In genomic region chr12:82473111-82473754, GRCh38 we compare ENCODE assay signal across 29 cellular contexts.
A peak's percentile ranks its signal among the peaks of the same experiment; 100 is the strongest.
DNase-seq lines count a peak whose midpoint lies in the region; ATAC-seq and TF ChIP-seq lines count a peak whose summit lies in the region.
"Had no signal": no experiment of that assay in that cellular context is flagged by ENCODE, and none has a peak within 500 bp of the region (broad histone marks: within the 10 kb centered on the region; RNA-seq: fewer than 3 reads in every experiment).

No MANE protein-coding gene starts in this region.

- peaks cover 4% of the 10 kb centered on the region; the same call in 1 of the 2 replicates for H3K9me3 Mint-ChIP-seq in WTC11
- peaks cover 5% of the 10 kb centered on the region for H3K9me3 Mint-ChIP-seq in activated naive CD4-positive, alpha-beta T cell treated with anti-CD3 and anti-CD28 coated beads, Interleukin-2, amount 10 ng/mL, durations not matched to agents 7 days and 5 days

- H3K14ac ChIP-seq in mesenchymal stem cell (ENCODE audit: low read length in 2 of 2), result no peak overlapping the region

- CTCF ChIA-PET in WTC11 (lab: Charles Lee), result no interaction called here
- CTCF ChIA-PET in activated naive CD4-positive, alpha-beta T cell treated with anti-CD3 and anti-CD28 coated beads, Interleukin-2, amount 10 ng/mL, durations not matched to agents 7 days and 5 days (lab: Charles Lee), result interaction anchor here (1.1 kb wide), 1 partner anchor 9 kb away, joined by 3 read pairs; no protein-coding TSS in a partner anchor

- H3K9ac ChIP-seq in mesenchymal stem cell (ENCODE audit: low read length), result no peak overlapping the region
- H3K9ac ChIP-seq: KMS-11 had no signal

- no peak overlapping the region for H3K27ac ChIP-seq in right atrium auricular region
- no peak overlapping the region for H3K27ac ChIP-seq in mesenchymal stem cell (ENCODE audit: low read length, poor library complexity, severe bottlenecking)
- no peak overlapping the region for H3K27ac ChIP-seq in coronary artery
- H3K27ac ChIP-seq: 22Rv1, KMS-11, SJCRH30 had no signal

- no peak overlapping the region for H2AK5ac ChIP-seq in mesenchymal stem cell (ENCODE audit: low read length, severe bottlenecking)

- H3K18ac ChIP-seq in mesenchymal stem cell (ENCODE audit: low read depth in 1 of 2, low read length in 2 of 2), result no peak overlapping the region

- H3K23ac ChIP-seq in mesenchymal stem cell (ENCODE audit: low read length in 2 of 2), result no peak overlapping the region

- H3K27ac Mint-ChIP-seq in WTC11, result no peak overlapping the region
- no peak overlapping the region for H3K27ac Mint-ChIP-seq in activated naive CD4-positive, alpha-beta T cell treated with anti-CD3 and anti-CD28 coated beads, Interleukin-2, amount 10 ng/mL, durations not matched to agents 7 days and 5 days
- H3K27ac Mint-ChIP-seq: CD14-positive monocyte, IgD-negative memory B cell had no signal

- DNase-seq in Right ventricle myocardium inferior (ENCODE audit: missing footprints) (peak; percentile 27), right atrium auricular region (ENCODE audit: low spot score) (no peak), WTC11 (ENCODE audit: low spot score) (no peak), mesenchymal stem cell (no peak), LoVo (ENCODE audit: low spot score) (no peak), coronary artery (ENCODE audit: low spot score) (no peak), epidermal melanocyte (ENCODE audit: insufficient read length, low spot score) (no peak)
- no peak for DNase-seq in activated naive CD4-positive, alpha-beta T cell treated with anti-CD3 and anti-CD28 coated beads, Interleukin-2, amount 10 ng/mL, durations not matched to agents 7 days and 5 days
- DNase-seq: ACHN; BE2C; CD8-positive, alpha-beta memory T cell; DMS 273 treated with DMSO at 0.1 percent for 48 hours; DMS79; EL; GDM1; NCI-H1092; NCI-H1436; NCI-H187; NCI-H2171 treated with DMSO at 0.1 percent for 48 hours; NCI-H345; NCI-H510A treated with DMSO at 0.1 percent for 48 hours; NCI-H748 treated with DMSO at 0.1 percent for 48 hours; SJCRH30 had no signal

- POLR2A ChIA-PET in WTC11 (lab: Charles Lee), result no interaction called here

- H3K79me1 ChIP-seq in mesenchymal stem cell (replicated peaks; ENCODE audit: low read length, poor library complexity, severe bottlenecking), result no peaks in the 10 kb centered on the region

- H3K27me3 Mint-ChIP-seq in WTC11 (ENCODE audit: low read depth), result no peaks in the 10 kb centered on the region
- no peaks in the 10 kb centered on the region for H3K27me3 Mint-ChIP-seq in activated naive CD4-positive, alpha-beta T cell treated with anti-CD3 and anti-CD28 coated beads, Interleukin-2, amount 10 ng/mL, durations not matched to agents 7 days and 5 days
- H3K27me3 Mint-ChIP-seq: CD8-positive, alpha-beta memory T cell; IgD-negative memory B cell had no signal

- H3K36me3 Mint-ChIP-seq in WTC11, result 0 out of 2 replicates have a peak, but pooled peaks cover 3% of the 10 kb centered on the region
- peaks cover 6% of the 10 kb centered on the region for H3K36me3 Mint-ChIP-seq in activated naive CD4-positive, alpha-beta T cell treated with anti-CD3 and anti-CD28 coated beads, Interleukin-2, amount 10 ng/mL, durations not matched to agents 7 days and 5 days

- H2BK12ac ChIP-seq in mesenchymal stem cell (ENCODE audit: low read length in 2 of 2), result no peak overlapping the region

- H3K4me2 ChIP-seq in mesenchymal stem cell (ENCODE audit: low read length, poor library complexity, severe bottlenecking), result no peak overlapping the region
- H3K4me2 ChIP-seq: KMS-11 had no signal

- H3K9me3 ChIP-seq in right atrium auricular region (peaks cover 0 to 9% of the 10 kb centered on the region in 2 donors), mesenchymal stem cell (ENCODE audit: control insufficient read depth, low read length) (no peaks in the 10 kb centered on the region)
- H3K9me3 ChIP-seq: BE2C, SJCRH30 had no signal

- H2BK120ac ChIP-seq in mesenchymal stem cell (ENCODE audit: low read depth, low read length), result no peak overlapping the region

- peak overlapping the region; percentile 37 for H4K8ac ChIP-seq in mesenchymal stem cell (ENCODE audit: low read length)

- peaks cover 15% of the 10 kb centered on the region for H3K36me3 ChIP-seq in right atrium auricular region
- H3K36me3 ChIP-seq in mesenchymal stem cell (ENCODE audit: control insufficient read depth in 1 of 2, insufficient read depth in 2 of 2, low read depth in 1 of 2, low read length in 2 of 2), result peaks cover 3 to 6% of the 10 kb centered on the region in 2 experiments
- H3K36me3 ChIP-seq: BE2C, SJCRH30 had no signal

- no peak for ATAC-seq in Right ventricle myocardium inferior
- peak; percentile 71 for ATAC-seq in WTC11
- ATAC-seq: SK-N-SH treated with all-trans-retinoic acid at 6 μM for 48 hours had no signal

- peak overlapping the region; percentile 68 for H4K91ac ChIP-seq in mesenchymal stem cell (ENCODE audit: low read length)

- no peak overlapping the region for H2AFZ ChIP-seq in mesenchymal stem cell (ENCODE audit: low read depth, low read length)

- no peak overlapping the region for H3K4ac ChIP-seq in mesenchymal stem cell (ENCODE audit: low read depth in 1 of 2, low read length in 2 of 2)

- intact Hi-C loops in Right ventricle myocardium inferior (cut with DNase I), result no loop called here

- no peak overlapping the region for H3K4me3 Mint-ChIP-seq in WTC11
- no peak overlapping the region for H3K4me3 Mint-ChIP-seq in activated naive CD4-positive, alpha-beta T cell treated with anti-CD3 and anti-CD28 coated beads, Interleukin-2, amount 10 ng/mL, durations not matched to agents 7 days and 5 days
- H3K4me3 Mint-ChIP-seq: CD14-positive monocyte; CD8-positive, alpha-beta memory T cell; IgD-negative memory B cell had no signal

- no peak overlapping the region for H2BK5ac ChIP-seq in mesenchymal stem cell (ENCODE audit: low read depth, low read length, poor library complexity, severe bottlenecking)

- H3K4me1 Mint-ChIP-seq in WTC11, result no peaks in the 10 kb centered on the region
- no peaks in the 10 kb centered on the region for H3K4me1 Mint-ChIP-seq in activated naive CD4-positive, alpha-beta T cell treated with anti-CD3 and anti-CD28 coated beads, Interleukin-2, amount 10 ng/mL, durations not matched to agents 7 days and 5 days
- H3K4me1 Mint-ChIP-seq: CD14-positive monocyte; CD8-positive, alpha-beta memory T cell had no signal

- H3K4me1 ChIP-seq in right atrium auricular region (no peaks in the 10 kb centered on the region), mesenchymal stem cell (ENCODE audit: control insufficient read depth, insufficient read depth, low read depth, low read length) (no peaks in the 10 kb centered on the region)
- H3K4me1 ChIP-seq: BE2C, SJCRH30 had no signal

- H3K4me3 ChIP-seq in right atrium auricular region (no peak overlapping the region), mesenchymal stem cell (ENCODE audit: insufficient read depth in 1 of 2, low read depth in 1 of 2, low read length in 2 of 2) (no peak overlapping the region), coronary artery (no peak overlapping the region)
- H3K4me3 ChIP-seq: GM12878, SJCRH30 had no signal

- H3K27me3 ChIP-seq in right atrium auricular region (no peaks in the 10 kb centered on the region), mesenchymal stem cell (ENCODE audit: control insufficient read depth in 1 of 2, insufficient read depth in 1 of 2, low read length in 2 of 2) (no peaks in the 10 kb centered on the region)
- H3K27me3 ChIP-seq: BE2C, SJCRH30 had no signal

- no peak overlapping the region for H2BK15ac ChIP-seq in mesenchymal stem cell (ENCODE audit: low read depth, poor library complexity, severe bottlenecking)

- 90% methylated on average over 8 of the region's 8 CpGs for WGBS in mesenchymal stem cell

- TF ChIP-seq CTCF in right atrium auricular region (IDR thresholded peaks at IDR 0.05) (no peak), WTC11 (IDR thresholded peaks at IDR 0.05) (no peak), coronary artery (IDR thresholded peaks at IDR 0.05) (no peak)

TF ChIP-seq in WTC11, 78 proteins besides CTCF, POLR2A, EP300 and RAD21:
- no peak for TF ChIP-seq PREB (CRISPR knock-in tag; IDR thresholded peaks at IDR 0.05; ENCODE audit: borderline replicate concordance)
